ENCODE assay signal across 16 cellular contexts in genomic region chr12:90036641-90037040, GRCh38.
A peak's percentile ranks its signal among the peaks of the same experiment; 100 is the strongest.
DNase-seq lines count a peak whose midpoint lies in the region; ATAC-seq and TF ChIP-seq lines count a peak whose summit lies in the region.
"Had no signal": no experiment of that assay in that cellular context is flagged by ENCODE, and none has a peak within 500 bp of the region (broad histone marks: within the 10 kb centered on the region; RNA-seq: fewer than 3 reads in every experiment).

No MANE protein-coding gene starts in this region.

- CTCF ChIA-PET in IMR-90 (lab: Yijun Ruan, JAX): no interaction called here
- CTCF ChIA-PET in mammary epithelial cell (lab: Charles Lee; ENCODE audit: low non-redundant PET): no interaction called here

- H2AK5ac ChIP-seq in IMR-90 (ENCODE audit: low read depth, low read length): no peak overlapping the region

- H3K9me1 ChIP-seq in IMR-90 (ENCODE audit: insufficient read depth, low read length): no peaks in the 10 kb centered on the region

- TF ChIP-seq RAD21 in IMR-90 (IDR thresholded peaks at IDR 0.05; ENCODE audit: low read length): no peak

- H3K27ac ChIP-seq in IMR-90 (ENCODE audit: insufficient read depth, low read length): no peak overlapping the region
- H3K27ac ChIP-seq in mammary epithelial cell (ENCODE audit: insufficient read depth, low read depth, low read length): no peak overlapping the region
- H3K27ac ChIP-seq: left ventricle myocardium inferior, neural progenitor cell, sigmoid colon, vagina had no signal

- H2AK9ac ChIP-seq in IMR-90 (replicated peaks; ENCODE audit: low read depth, low read length, poor library complexity): no peak overlapping the region

- peaks cover 5% of the 10 kb centered on the region; the same call in 1 of the 2 replicates for H3K9me3 ChIP-seq in IMR-90 (ENCODE audit: control insufficient read depth, insufficient read depth, low read length)
- H3K9me3 ChIP-seq in mammary epithelial cell (replicated peaks; ENCODE audit: insufficient read depth, low read length): no peaks in the 10 kb centered on the region
- H3K9me3 ChIP-seq: vagina had no signal

- H3K4me1 Mint-ChIP-seq in natural killer cell treated with Interleukin-12 subunit alpha and Interleukin-12 subunit beta and Interleukin-15 and Interleukin-18, amount 100 ng/mL, for 72 hours (ENCODE audit: low read depth in 2 of 2): peaks cover 19 to 20% of the 10 kb centered on the region in 2 donors
- H3K4me1 Mint-ChIP-seq: GM23338, neural progenitor cell, WTC11 had no signal

- no peak overlapping the region for H3K14ac ChIP-seq in IMR-90 (replicated peaks; ENCODE audit: low read depth, low read length)

- no peaks in the 10 kb centered on the region for H3K4me1 ChIP-seq in IMR-90 (ENCODE audit: control insufficient read depth, insufficient read depth, low read length)
- H3K4me1 ChIP-seq in mammary epithelial cell (ENCODE audit: insufficient read depth, low read length): peaks cover 13% of the 10 kb centered on the region
- H3K4me1 ChIP-seq: left ventricle myocardium inferior, neural progenitor cell, sigmoid colon, vagina had no signal

- WGBS in IMR-90 (ENCODE audit: extremely low coverage in 2 of 2, insufficient read length in 1 of 2), 2 experiments: no CpG with 5 or more reads among the region's 3 CpGs
- 43% methylated on average over 3 of the region's 3 CpGs for WGBS in mammary epithelial cell (ENCODE audit: low coverage, missing lambda C conversion rate)
- 58 to 65% methylated on average over 3 of the region's 3 CpGs for WGBS in lower leg skin, 2 donors

- H3K4me3 ChIP-seq in IMR-90 (ENCODE audit: insufficient read depth, low read depth, low read length): no peak overlapping the region
- no peak overlapping the region for H3K4me3 ChIP-seq in mammary epithelial cell (replicated peaks in 1 of 3; ENCODE audit: insufficient read depth in 1 of 3, low read depth in 2 of 3, low read length in 3 of 3)
- no peak overlapping the region for H3K4me3 ChIP-seq in lower leg skin (ENCODE audit: low read depth, poor library complexity, severe bottlenecking)
- H3K4me3 ChIP-seq: GM23338, left ventricle myocardium inferior, neural progenitor cell, sigmoid colon, vagina had no signal

- dilution Hi-C loops in IMR-90 (cut with HindIII; ENCODE audit: low sequenced_read_pairs, unreplicated experiment): no loop called here
- dilution Hi-C loops in mammary epithelial cell (cut with HindIII; ENCODE audit: low sequenced_read_pairs): no loop called here

- H2AFZ ChIP-seq in IMR-90 (replicated peaks; ENCODE audit: low read length, poor library complexity) (no peak overlapping the region), mammary epithelial cell (ENCODE audit: low read depth, low read length) (peak overlapping the region; percentile 4)
- H2AFZ ChIP-seq: GM23338, neural progenitor cell had no signal

- POLR2A ChIA-PET in IMR-90 (lab: Charles Lee; ENCODE audit: unreplicated experiment): no interaction called here

- no peak overlapping the region for H4K5ac ChIP-seq in IMR-90 (ENCODE audit: low read depth, low read length)

- no peak overlapping the region for H3K4ac ChIP-seq in IMR-90 (ENCODE audit: low read depth, low read length)

- no peak overlapping the region for H4K91ac ChIP-seq in IMR-90 (ENCODE audit: insufficient read depth, low read depth, low read length)

- TF ChIP-seq CTCF in IMR-90 (conservative IDR thresholded peaks at IDR 0.05; ENCODE audit: low read depth, low read length): no peak
- no peak for TF ChIP-seq CTCF in mammary epithelial cell (conservative IDR thresholded peaks at IDR 0.05 in 1 of 2, IDR thresholded peaks at IDR 0.05 in 1 of 2; ENCODE audit: extremely low read depth in 1 of 2, insufficient read depth in 1 of 2, low read depth in 1 of 2, low read length in 2 of 2)
- no peak for TF ChIP-seq CTCF in lower leg skin (IDR thresholded peaks at IDR 0.05)

- H3K27me3 ChIP-seq in IMR-90 (ENCODE audit: control insufficient read depth, insufficient read depth, low read length) (no peaks in the 10 kb centered on the region), mammary epithelial cell (ENCODE audit: insufficient read depth, low read length) (no peaks in the 10 kb centered on the region)
- H3K27me3 ChIP-seq: neural progenitor cell, sigmoid colon, vagina had no signal

- BruUV-seq in IMR-90 (replicated peaks; lab: Mats Ljungman, UMichigan) (no TSS peak), mammary epithelial cell (replicated peaks; lab: Mats Ljungman, UMichigan) (no TSS peak)

- H3K36me3 Mint-ChIP-seq in natural killer cell treated with Interleukin-12 subunit alpha and Interleukin-12 subunit beta and Interleukin-15 and Interleukin-18, amount 100 ng/mL, for 72 hours: peaks cover 37% of the 10 kb centered on the region
- H3K36me3 Mint-ChIP-seq: CD14-positive monocyte, neural progenitor cell, WTC11 had no signal

- H3K36me3 ChIP-seq in IMR-90 (ENCODE audit: control insufficient read depth, insufficient read depth, low read length) (no peaks in the 10 kb centered on the region), mammary epithelial cell (ENCODE audit: insufficient read depth, low read length) (no peaks in the 10 kb centered on the region)
- H3K36me3 ChIP-seq: left ventricle myocardium inferior, neural progenitor cell, sigmoid colon, vagina had no signal

- H3K56ac ChIP-seq in IMR-90 (ENCODE audit: extremely low read depth, insufficient read depth, low read length): no peak overlapping the region

- peak overlapping the region; percentile 40 for H3K4me3 Mint-ChIP-seq in natural killer cell treated with Interleukin-12 subunit alpha and Interleukin-12 subunit beta and Interleukin-15 and Interleukin-18, amount 100 ng/mL, for 72 hours
- H3K4me3 Mint-ChIP-seq: CD14-positive monocyte, GM23338, neural progenitor cell, WTC11 had no signal

- H2BK5ac ChIP-seq in IMR-90 (ENCODE audit: low read depth, low read length, poor library complexity, severe bottlenecking): peak overlapping the region; percentile 1

- H3K27ac Mint-ChIP-seq in natural killer cell treated with Interleukin-12 subunit alpha and Interleukin-12 subunit beta and Interleukin-15 and Interleukin-18, amount 100 ng/mL, for 72 hours: peak overlapping the region; percentile 2 to 25
- H3K27ac Mint-ChIP-seq: CD14-positive monocyte, GM23338, neural progenitor cell, WTC11 had no signal

- H3K9ac ChIP-seq in IMR-90 (ENCODE audit: low read depth, low read length) (no peak overlapping the region), mammary epithelial cell (ENCODE audit: insufficient read depth, low read length) (no peak overlapping the region)
- H3K9ac ChIP-seq: neural progenitor cell had no signal

- no peak overlapping the region for H2BK20ac ChIP-seq in IMR-90 (ENCODE audit: low read depth, low read length)

- no peak overlapping the region for H2BK15ac ChIP-seq in IMR-90 (ENCODE audit: low read depth, low read length)

- H3K23ac ChIP-seq in IMR-90 (ENCODE audit: low read depth, low read length): no peak overlapping the region

- intact Hi-C loops in IMR-90 (cut with micrococcal nuclease) (no loop called here), mammary epithelial cell (cut with micrococcal nuclease) (no loop called here), lower leg skin (cut with DNase I; ENCODE audit: low total_unique reads) (no loop called here)

- H3K27me3 Mint-ChIP-seq in natural killer cell treated with Interleukin-12 subunit alpha and Interleukin-12 subunit beta and Interleukin-15 and Interleukin-18, amount 100 ng/mL, for 72 hours: no peaks in the 10 kb centered on the region

- peak; percentile 42 for DNase-seq in GM03348 (ENCODE audit: low spot score)
- peak; percentile 62 for DNase-seq in IMR-90
- peak; percentile 67 for DNase-seq in mammary epithelial cell
- no peak for DNase-seq in natural killer cell treated with Interleukin-12 subunit alpha and Interleukin-12 subunit beta and Interleukin-15 and Interleukin-18, amount 100 ng/mL, for 72 hours (ENCODE audit: low spot score)
- DNase-seq in activated effector memory CD4-positive, alpha-beta T cell treated with Interleukin-2 at 50 U/mL for 16 hours: no peak
- no peak for DNase-seq in RPMI8226
- DNase-seq in lower leg skin (ENCODE audit: low spot score in 2 of 2): no peak
- DNase-seq: left ventricle myocardium inferior; MV-4-11; sigmoid colon; stimulated activated naive CD4-positive, alpha-beta T cell had no signal

- H3K79me1 ChIP-seq in IMR-90 (ENCODE audit: low read depth in 1 of 2, low read length in 2 of 2): no peaks in the 10 kb centered on the region

- 0 out of 4 replicates have a peak overlapping the region, but pooled peaks of 1 of the 2 experiments have one; percentile 22 for H4K8ac ChIP-seq in IMR-90 (ENCODE audit: low read depth in 2 of 2, low read length in 2 of 2)

- H4K20me1 ChIP-seq in IMR-90 (ENCODE audit: insufficient read depth, low read length): no peaks in the 10 kb centered on the region
- no peaks in the 10 kb centered on the region for H4K20me1 ChIP-seq in mammary epithelial cell (ENCODE audit: insufficient read depth, low read length)

- H3K79me2 ChIP-seq in mammary epithelial cell (ENCODE audit: insufficient read depth, low read length): no peaks in the 10 kb centered on the region

- H3K9me3 Mint-ChIP-seq in natural killer cell treated with Interleukin-12 subunit alpha and Interleukin-12 subunit beta and Interleukin-15 and Interleukin-18, amount 100 ng/mL, for 72 hours: peaks cover 5% of the 10 kb centered on the region
- H3K9me3 Mint-ChIP-seq: GM23338 had no signal

- in situ Hi-C loops in IMR-90 (cut with MboI; ENCODE audit: low sequenced_read_pairs) (no loop called here), mammary epithelial cell (cut with MboI; ENCODE audit: low sequenced_read_pairs in 2 of 2) (no loop called here)

- H3K4me2 ChIP-seq in IMR-90 (ENCODE audit: low read depth, low read length): no peak overlapping the region
- peak overlapping the region; percentile 27 for H3K4me2 ChIP-seq in mammary epithelial cell (ENCODE audit: insufficient read depth, low read depth, low read length)
- H3K4me2 ChIP-seq: GM23338, neural progenitor cell had no signal

- no peak overlapping the region for H3K18ac ChIP-seq in IMR-90 (ENCODE audit: low read depth, low read length)

- no peak for TF ChIP-seq POLR2A in IMR-90 (IDR thresholded peaks at IDR 0.05; ENCODE audit: low read depth, low read length)
- no peak for TF ChIP-seq POLR2A in lower leg skin (IDR thresholded peaks at IDR 0.05)

- peak overlapping the region; percentile 41; the same call in 1 of the 2 replicates for H2BK120ac ChIP-seq in IMR-90 (ENCODE audit: low read depth, low read length)

- no peak for ATAC-seq in IMR-90 (ENCODE audit: low read depth)
- peak in 1 of 2 donors; percentile 57 for ATAC-seq in natural killer cell treated with Interleukin-12 subunit alpha and Interleukin-12 subunit beta and Interleukin-15 and Interleukin-18, amount 100 ng/mL, for 72 hours
- ATAC-seq: GM23338, WTC11 had no signal

TF ChIP-seq in IMR-90, 13 proteins besides CTCF, POLR2A, EP300 and RAD21 (continues in another document):
- no peak for TF ChIP-seq SMC3 (IDR thresholded peaks at IDR 0.05; ENCODE audit: low read depth, low read length)
- TF ChIP-seq BHLHE40 (IDR thresholded peaks at IDR 0.05; ENCODE audit: low read depth, low read length): no peak
- no peak for TF ChIP-seq CEBPB (IDR thresholded peaks at IDR 0.05; ENCODE audit: low read depth, low read length)
- no peak for TF ChIP-seq MAFK (IDR thresholded peaks at IDR 0.05; ENCODE audit: low read depth, low read length)
- TF ChIP-seq RCOR1 (IDR thresholded peaks at IDR 0.05; ENCODE audit: insufficient replicate concordance, low read length): no peak
- TF ChIP-seq MAZ (IDR thresholded peaks at IDR 0.05; ENCODE audit: borderline replicate concordance, low read depth, low read length): no peak

Comparison
In these comparisons a context has a peak if more than half of its experiments do, and no peak if none do; other contexts are left out.
1. DNase-seq: peak in GM03348 (single experiment), IMR-90 (single experiment) and mammary epithelial cell (single experiment); none in natural killer cell treated with Interleukin-12 subunit alpha and Interleukin-12 subunit beta and Interleukin-15 and Interleukin-18, amount 100 ng/mL, for 72 hours (single experiment), activated effector memory CD4-positive, alpha-beta T cell treated with Interleukin-2 at 50 U/mL for 16 hours (single experiment), RPMI8226 (single experiment) and lower leg skin (0 of 2).